Comparison of ENCODE assay signal across 1 cellular context in genomic region chr1:24021403-24022266, GRCh38.
TF ChIP-seq lines count a peak whose summit lies in the region.

No MANE protein-coding gene starts in this region.

TF ChIP-seq in HepG2, 621 proteins besides CTCF, POLR2A, EP300 and RAD21 (continued from another document and continues in another):
- no peak for TF ChIP-seq GLMP (CRISPR knock-in tag; IDR thresholded peaks at IDR 0.05; ENCODE audit: borderline replicate concordance)
- TF ChIP-seq KAT8 (CRISPR knock-in tag; IDR thresholded peaks at IDR 0.05) = peak; percentile 71
- TF ChIP-seq ZNF24 (IDR thresholded peaks at IDR 0.05) = no peak
- TF ChIP-seq TGIF2 (CRISPR knock-in tag; IDR thresholded peaks at IDR 0.05) = 0 out of 2 replicates have a peak, but pooled peaks have one; percentile 15
- peak; percentile 84; the same call in 1 of the 2 replicates for TF ChIP-seq ZFP1 (CRISPR knock-in tag; IDR thresholded peaks at IDR 0.05)
- no peak for TF ChIP-seq FOSL1 (CRISPR knock-in tag; IDR thresholded peaks at IDR 0.05; ENCODE audit: borderline replicate concordance)
- TF ChIP-seq PAXIP1 (CRISPR knock-in tag; conservative IDR thresholded peaks at IDR 0.05) = peak; percentile 100
- no peak for TF ChIP-seq TCF12 (IDR thresholded peaks at IDR 0.05)
- peak; percentile 76 for TF ChIP-seq TCF12 (CRISPR knock-in tag; IDR thresholded peaks at IDR 0.05)
- TF ChIP-seq SOX13 (IDR thresholded peaks at IDR 0.05) = peak; percentile 91
- TF ChIP-seq SOX13 (CRISPR knock-in tag; conservative IDR thresholded peaks at IDR 0.05 in 1 of 2, IDR thresholded peaks at IDR 0.05 in 1 of 2) = peak in 1 of 2 experiments; percentile 95; a peak in 2 of 4 replicates
- no peak for TF ChIP-seq IRX3 (CRISPR knock-in tag; IDR thresholded peaks at IDR 0.05; ENCODE audit: borderline replicate concordance, low read depth)
- TF ChIP-seq ZC3H13 (CRISPR knock-in tag; IDR thresholded peaks at IDR 0.05) = no peak
- TF ChIP-seq MED13 (CRISPR knock-in tag; IDR thresholded peaks at IDR 0.05) = no peak; the same call in 1 of the 2 replicates
- TF ChIP-seq NBN (conservative IDR thresholded peaks at IDR 0.05) = no peak
- TF ChIP-seq ZNF619 (CRISPR knock-in tag; IDR thresholded peaks at IDR 0.05) = no peak
- no peak for TF ChIP-seq TERF1 (CRISPR knock-in tag; IDR thresholded peaks at IDR 0.05)
- no peak for TF ChIP-seq SMARCE1 (IDR thresholded peaks at IDR 0.05; ENCODE audit: borderline replicate concordance)
- TF ChIP-seq NR2F6 (IDR thresholded peaks at IDR 0.05) = peak; percentile 79
- TF ChIP-seq NR2F6 (CRISPR knock-in tag; IDR thresholded peaks at IDR 0.05) = peak; percentile 85
- no peak for TF ChIP-seq ZNF75D (CRISPR knock-in tag; IDR thresholded peaks at IDR 0.05; ENCODE audit: borderline replicate concordance)
- TF ChIP-seq SMYD3 (CRISPR knock-in tag; IDR thresholded peaks at IDR 0.05) = no peak
- no peak for TF ChIP-seq LBX2 (CRISPR knock-in tag; IDR thresholded peaks at IDR 0.05; ENCODE audit: borderline replicate concordance)
- 0 out of 2 replicates have a peak, but pooled peaks have one; percentile 39 for TF ChIP-seq ZNF691 (CRISPR knock-in tag; IDR thresholded peaks at IDR 0.05; ENCODE audit: borderline replicate concordance, low read depth)
- TF ChIP-seq ZC3H4 (CRISPR knock-in tag; IDR thresholded peaks at IDR 0.05; ENCODE audit: borderline replicate concordance) = peak; percentile 81
- no peak for TF ChIP-seq ARID2 (CRISPR knock-in tag; IDR thresholded peaks at IDR 0.05; ENCODE audit: borderline replicate concordance)
- TF ChIP-seq SNAI1 (CRISPR knock-in tag; IDR thresholded peaks at IDR 0.05; ENCODE audit: borderline replicate concordance) = 0 out of 2 replicates have a peak, but pooled peaks have one; percentile 21
- TF ChIP-seq RNF219 (CRISPR knock-in tag; IDR thresholded peaks at IDR 0.05) = 0 out of 2 replicates have a peak, but pooled peaks have one; percentile 73
- no peak for TF ChIP-seq PHF20 (CRISPR knock-in tag; IDR thresholded peaks at IDR 0.05)
- 0 out of 2 replicates have a peak, but pooled peaks have one; percentile 15 for TF ChIP-seq SMC3 (IDR thresholded peaks at IDR 0.05; ENCODE audit: low read length)
- no peak for TF ChIP-seq ATF5 (CRISPR knock-in tag; IDR thresholded peaks at IDR 0.05; ENCODE audit: low read depth)
- no peak for TF ChIP-seq ZBTB7A (CRISPR knock-in tag; IDR thresholded peaks at IDR 0.05)
- TF ChIP-seq PBX2 (CRISPR knock-in tag; IDR thresholded peaks at IDR 0.05) = 0 out of 2 replicates have a peak, but pooled peaks have one; percentile 45
- TF ChIP-seq ZNF761 (CRISPR knock-in tag; conservative IDR thresholded peaks at IDR 0.05) = peak; percentile 80; the same call in 1 of the 2 replicates
- TF ChIP-seq RBAK (CRISPR knock-in tag; IDR thresholded peaks at IDR 0.05) = no peak; the same call in 1 of the 2 replicates
- TF ChIP-seq SOX5 (CRISPR knock-in tag; IDR thresholded peaks at IDR 0.05; ENCODE audit: borderline replicate concordance) = peak; percentile 95
- 0 out of 2 replicates have a peak, but pooled peaks have one; percentile 51 for TF ChIP-seq SALL2 (CRISPR knock-in tag; IDR thresholded peaks at IDR 0.05)
- peak; percentile 95 for TF ChIP-seq FOXO1 (CRISPR knock-in tag; IDR thresholded peaks at IDR 0.05)
- no peak for TF ChIP-seq HNRNPLL (IDR thresholded peaks at IDR 0.05; ENCODE audit: low read depth, low read length, poor library complexity, severe bottlenecking)
- peak; percentile 79; the same call in 1 of the 2 replicates for TF ChIP-seq ETV6 (CRISPR knock-in tag; conservative IDR thresholded peaks at IDR 0.05)
- no peak for TF ChIP-seq GLI4 (CRISPR knock-in tag; IDR thresholded peaks at IDR 0.05; ENCODE audit: borderline replicate concordance)
- TF ChIP-seq ZNF674 (CRISPR knock-in tag; IDR thresholded peaks at IDR 0.05; ENCODE audit: low read depth) = 0 out of 2 replicates have a peak, but pooled peaks have one; percentile 77
- peak; percentile 89 for TF ChIP-seq ZBTB7B (CRISPR knock-in tag; IDR thresholded peaks at IDR 0.05)
- peak; percentile 84; the same call in 1 of the 2 replicates for TF ChIP-seq ZMAT3 (CRISPR knock-in tag; conservative IDR thresholded peaks at IDR 0.05)
- TF ChIP-seq PHB2 (IDR thresholded peaks at IDR 0.05; ENCODE audit: partially characterized antibody) = no peak
- TF ChIP-seq TRIM24 (CRISPR knock-in tag; IDR thresholded peaks at IDR 0.05) = no peak
- no peak for TF ChIP-seq CREBL2 (CRISPR knock-in tag; IDR thresholded peaks at IDR 0.05; ENCODE audit: borderline replicate concordance)
- TF ChIP-seq NFYC (CRISPR knock-in tag; IDR thresholded peaks at IDR 0.05) = peak; percentile 43; the same call in 1 of the 2 replicates
- TF ChIP-seq ZNF562 (CRISPR knock-in tag; IDR thresholded peaks at IDR 0.05; ENCODE audit: borderline replicate concordance) = no peak
- no peak for TF ChIP-seq ELK4 (CRISPR knock-in tag; IDR thresholded peaks at IDR 0.05; ENCODE audit: borderline replicate concordance)
- TF ChIP-seq ZNF569 (CRISPR knock-in tag; IDR thresholded peaks at IDR 0.05; ENCODE audit: borderline replicate concordance) = no peak
- peak; percentile 77; the same call in 1 of the 2 replicates for TF ChIP-seq AKAP8 (CRISPR knock-in tag; IDR thresholded peaks at IDR 0.05)
- TF ChIP-seq CREB1 (IDR thresholded peaks at IDR 0.05) = no peak
- TF ChIP-seq CREB1 (CRISPR knock-in tag; IDR thresholded peaks at IDR 0.05) = peak; percentile 91
- no peak; the same call in 1 of the 2 replicates for TF ChIP-seq ZNF136 (CRISPR knock-in tag; IDR thresholded peaks at IDR 0.05; ENCODE audit: low read depth)
- peak; percentile 86 for TF ChIP-seq RBFOX2 (IDR thresholded peaks at IDR 0.05; ENCODE audit: low read depth, low read length)
- no peak for TF ChIP-seq CBX2 (IDR thresholded peaks at IDR 0.05; ENCODE audit: low read depth, low read length)
- TF ChIP-seq CBX2 (CRISPR knock-in tag; IDR thresholded peaks at IDR 0.05; ENCODE audit: low read depth) = no peak
- TF ChIP-seq ZNF607 (CRISPR knock-in tag; IDR thresholded peaks at IDR 0.05; ENCODE audit: borderline replicate concordance) = no peak
- TF ChIP-seq ONECUT2 (CRISPR knock-in tag; IDR thresholded peaks at IDR 0.05) = no peak
- TF ChIP-seq ZBTB43 (CRISPR knock-in tag; conservative IDR thresholded peaks at IDR 0.05) = 0 out of 2 replicates have a peak, but pooled peaks have one; percentile 32
- peak; percentile 87; the same call in 1 of the 2 replicates for TF ChIP-seq SNAPC2 (CRISPR knock-in tag; IDR thresholded peaks at IDR 0.05)
- peak; percentile 87 for TF ChIP-seq SIX1 (CRISPR knock-in tag; IDR thresholded peaks at IDR 0.05; ENCODE audit: borderline replicate concordance)
